ENCODE assay signal across 7 cellular contexts in genomic region chr17:18182978-18183333, GRCh38. TPM values are rescaled to one million over a fixed set of nuclear protein-coding genes. Genes with fewer than 3 reads are reported as not detected.
DNase-seq lines count a peak whose midpoint lies in the region; ATAC-seq, FAIRE-seq and TF ChIP-seq lines count a peak whose summit lies in the region.

No MANE protein-coding gene starts in this region.

- H3K4me1 ChIP-seq in MM.1S (ENCODE audit: low read length) (peaks cover 29% of the 10 kb centered on the region; the same call in 1 of the 2 replicates), colonic mucosa (peaks cover 32% of the 10 kb centered on the region), lung (ENCODE audit: control insufficient read depth in 2 of 2, insufficient read depth in 2 of 2, low read length in 2 of 2) (peaks cover 11 to 18% of the 10 kb centered on the region in 2 donors)

- peaks cover 12% of the 10 kb centered on the region for H3F3A ChIP-seq in MM.1S (ENCODE audit: insufficient read depth, low read length)

- DNase-seq in H54 (ENCODE audit: insufficient read length, low spot score) (peak; percentile 90), MM.1S (peak; percentile 77), colonic mucosa (peak; percentile 87), lung (ENCODE audit: low spot score) (peak; percentile 90)
- DNase-seq in activated CD4-positive, CD25-positive, alpha-beta regulatory T cell treated with anti-CD3 and anti-CD28 coated beads, Interleukin-2, amount 50 U/mL, for 72 hours: peak; percentile 84
- DNase-seq in stimulated activated CD8-positive, alpha-beta memory T cell treated with anti-CD3 and anti-CD28 coated beads, Interleukin-12 subunit alpha, Interleukin-12 subunit beta, amount 100 ng/mL, for 24 hours (ENCODE audit: extremely low read depth): peak; percentile 60

- H3K4me3 ChIP-seq in MM.1S (ENCODE audit: low read length) (peak overlapping the region; percentile 92), colonic mucosa (peak overlapping the region; percentile 91), lung (peak overlapping the region; percentile 51)

- TF ChIP-seq POLR2A in GM15510 (IDR thresholded peaks at IDR 0.05; ENCODE audit: borderline replicate concordance, extremely low read depth, insufficient read length) (peak; percentile 69), H54 (IDR thresholded peaks at IDR 0.05; ENCODE audit: low read depth, low read length) (peak; percentile 78)

- peak overlapping the region; percentile 64 for H3K4me2 ChIP-seq in MM.1S (ENCODE audit: low read depth, low read length)

- H3K27me3 ChIP-seq in MM.1S (replicated peaks; ENCODE audit: insufficient read depth, low read length) (no peaks in the 10 kb centered on the region), colonic mucosa (no peaks in the 10 kb centered on the region), lung (ENCODE audit: control insufficient read depth, insufficient read depth) (no peaks in the 10 kb centered on the region)

- H2AFZ ChIP-seq in MM.1S (ENCODE audit: low read length): peak overlapping the region; percentile 70

- H3K36me3 ChIP-seq in MM.1S (replicated peaks; ENCODE audit: insufficient read depth, low read length) (no peaks in the 10 kb centered on the region), colonic mucosa (no peaks in the 10 kb centered on the region), lung (ENCODE audit: control insufficient read depth in 2 of 2, insufficient read depth in 2 of 2, low read length in 2 of 2) (peaks cover 0 to 1% of the 10 kb centered on the region in 2 donors)

- H3K79me2 ChIP-seq in MM.1S (ENCODE audit: low read length): peaks cover 42% of the 10 kb centered on the region

- TF ChIP-seq CTCF in MM.1S (IDR thresholded peaks at IDR 0.05; ENCODE audit: low read length) (no peak), colonic mucosa (IDR thresholded peaks at IDR 0.05) (no peak), lung (IDR thresholded peaks at IDR 0.05; ENCODE audit: control extremely low read depth, extremely low read depth) (no peak)

- peak overlapping the region; percentile 95 for H3K27ac ChIP-seq in MM.1S (ENCODE audit: low read length)
- peak overlapping the region; percentile 99 for H3K27ac ChIP-seq in colonic mucosa
- H3K27ac ChIP-seq in lung (ENCODE audit: low read depth in 1 of 2, low read length in 1 of 2): peak overlapping the region; percentile 93 to 98

- peaks cover 28% of the 10 kb centered on the region for H4K20me1 ChIP-seq in MM.1S (ENCODE audit: insufficient read depth, low read length)

- intact Hi-C loops in colonic mucosa (cut with DNase I): no loop called here

- ATAC-seq in lung (ENCODE audit: insufficient read depth, low FRiP score): peak; percentile 45

- FAIRE-seq in H54 (lab: Jason Lieb, UNC): no peak

- peak overlapping the region; percentile 89 for H3K9ac ChIP-seq in MM.1S (ENCODE audit: low read length)
- peak overlapping the region; percentile 71 to 77 for H3K9ac ChIP-seq in colonic mucosa (ENCODE audit: low read depth in 2 of 2, low read length in 2 of 2)

- 0% methylated on average over 33 of the region's 33 CpGs for WGBS in lung, 2 donors

- H3K9me3 ChIP-seq in MM.1S (replicated peaks; ENCODE audit: insufficient read depth, low read length) (no peaks in the 10 kb centered on the region), colonic mucosa (no peaks in the 10 kb centered on the region), lung (ENCODE audit: control insufficient read depth in 2 of 2, insufficient read depth in 1 of 2, low read length in 1 of 2) (no peaks in the 10 kb centered on the region)

- H3K9me2 ChIP-seq in MM.1S (replicated peaks; ENCODE audit: insufficient read depth, low read length): no peaks in the 10 kb centered on the region

RNA-seq across cellular contexts. Expression of gene ALKBH5, which starts 0.7 kb away (rescaled TPM):
- total RNA-seq in colonic mucosa (100 to 1,000 TPM in 1 of 2 donors, 10 to 100 TPM in 1; 94.8 to 130 TPM), lung (100 to 1,000 TPM in 1 of 2 donors, 10 to 100 TPM in 1; 83.0 to 104 TPM)
- 10 to 100 TPM; 30.2 to 36.5 TPM for polyA plus RNA-seq in lung

RNA-seq across cellular contexts. Expression of gene LLGL1, which starts 42.5 kb away (rescaled TPM):
- 10 to 100 TPM in 1 of 2 donors, 1 to 10 TPM in 1; 7.8 to 13.1 TPM for total RNA-seq in colonic mucosa
- total RNA-seq in lung: 10 to 100 TPM; 14.7 to 21.8 TPM
- 1 to 10 TPM; 7.1 to 9.5 TPM for polyA plus RNA-seq in lung

Comparison
In these comparisons a context has a peak if more than half of its experiments do, and no peak if none do; other contexts are left out.
1. Peak in every context shown above with its lines: DNase-seq, ATAC-seq, H3K4me3 ChIP-seq and H3K27ac ChIP-seq.